8 cellular contexts compared by ENCODE assay signal in genomic region chr14:71720978-71721624, GRCh38.
DNase-seq lines count a peak whose midpoint lies in the region; ATAC-seq and TF ChIP-seq lines count a peak whose summit lies in the region.

No MANE protein-coding gene starts in this region.

- H3K27ac Mint-ChIP-seq in endothelial cell (ENCODE audit: unreplicated experiment): no peak overlapping the region

- ATAC-seq in mucosa of descending colon (peak; percentile 75), GM18519 (IDR thresholded peaks at IDR 0.05; ENCODE audit: low FRiP score, unreplicated experiment) (no peak)

- DNase-seq in NCI-H1417 (lab: John Stamatoyannopoulos, UW) (peak in 2 of 3 experiments; percentile 43 to 48), NCI-H1417 treated with DMSO at 0.1 percent for 48 hours (lab: John Stamatoyannopoulos, UW) (no peak), HT-29 (ENCODE audit: low spot score) (peak; percentile 49), RKO (ENCODE audit: low spot score) (peak; percentile 51), endothelial cell (ENCODE audit: low spot score) (peak; percentile 65), mucosa of descending colon (peak in 1 of 3 donors; percentile 65), GF-D8 (lab: John Stamatoyannopoulos, UW) (no peak)

- no peaks in the 10 kb centered on the region for H3K9me3 ChIP-seq in mucosa of descending colon

- intact Hi-C loops in mucosa of descending colon (cut with DNase I, micrococcal nuclease): no loop called here

- H3K4me3 Mint-ChIP-seq in endothelial cell (ENCODE audit: unreplicated experiment): no peak overlapping the region

- TF ChIP-seq CTCF in endothelial cell (IDR thresholded peaks at IDR 0.05; ENCODE audit: unreplicated experiment) (peak; percentile 57), mucosa of descending colon (IDR thresholded peaks at IDR 0.05) (no peak)

- H3K36me3 ChIP-seq in mucosa of descending colon (ENCODE audit: low read depth): no peaks in the 10 kb centered on the region

- H3K27me3 Mint-ChIP-seq in endothelial cell (ENCODE audit: unreplicated experiment): no peaks in the 10 kb centered on the region

- H3K4me3 ChIP-seq in mucosa of descending colon: no peak overlapping the region

- peaks cover 3% of the 10 kb centered on the region for H3K4me1 Mint-ChIP-seq in endothelial cell (ENCODE audit: unreplicated experiment)

- no peaks in the 10 kb centered on the region for H3K4me1 ChIP-seq in mucosa of descending colon (ENCODE audit: low read depth)

- peaks cover 23% of the 10 kb centered on the region for H3K36me3 Mint-ChIP-seq in endothelial cell (ENCODE audit: low read depth, unreplicated experiment)

- no peaks in the 10 kb centered on the region for H3K9me3 Mint-ChIP-seq in endothelial cell (ENCODE audit: unreplicated experiment)

Comparison
In these comparisons a context has a peak if more than half of its experiments do, and no peak if none do; other contexts are left out.
1. DNase-seq: peak in NCI-H1417 (2 of 3), HT-29 (single experiment), RKO (single experiment) and endothelial cell (single experiment); none in NCI-H1417 treated with DMSO at 0.1 percent for 48 hours (single experiment) and GF-D8 (single experiment).